In genomic region chr11:47477323-47477722, GRCh38 we compare ENCODE assay signal across 13 cellular contexts. TPM values are rescaled to one million over a fixed set of nuclear protein-coding genes. Genes with fewer than 3 reads are reported as not detected.
DNase-seq lines count a peak whose midpoint lies in the region; ATAC-seq and TF ChIP-seq lines count a peak whose summit lies in the region.
"Had no signal": no experiment of that assay in that cellular context is flagged by ENCODE, and none has a peak within 500 bp of the region (broad histone marks: within the 10 kb centered on the region; RNA-seq: fewer than 3 reads in every experiment).

No MANE protein-coding gene starts in this region.

- DNase-seq in AG08396 (ENCODE audit: low spot score) (peak; percentile 27), HPDE6-E6E7 (ENCODE audit: extremely low spot score) (peak; percentile 53), iris pigment epithelial cell (ENCODE audit: low read depth) (peak; percentile 70), mesothelial cell of epicardium (ENCODE audit: low spot score in 2 of 2, unreplicated experiment in 2 of 2) (no peak), NCI-H2171 treated with DMSO at 0.1 percent for 48 hours (lab: John Stamatoyannopoulos, UW) (no peak)
- DNase-seq in activated T-helper 2 cell treated with anti-CD3 and anti-CD28 coated beads, Interferon-gamma antibody, Interleukin-2, Interleukin-4, amounts not matched to agents 10 μg/mL and 5 μg/mL and 100 μg/mL, durations not matched to agents 14 hours and 24 hours and 36 hours (ENCODE audit: low spot score) = no peak
- DNase-seq: CD4-positive, alpha-beta memory T cell; NCI-H82; retina had no signal

- TF ChIP-seq CTCF in mesothelial cell of epicardium (IDR thresholded peaks at IDR 0.05; ENCODE audit: unreplicated experiment) = no peak

- H3K27ac Mint-ChIP-seq in activated T-helper 2 cell treated with anti-CD3 and anti-CD28 coated beads, Interferon-gamma antibody, Interleukin-2, Interleukin-4, amounts not matched to agents 10 μg/mL and 5 μg/mL and 100 μg/mL, durations not matched to agents 14 hours and 24 hours and 36 hours = peak overlapping the region; percentile 80
- H3K27ac Mint-ChIP-seq in mesothelial cell of epicardium = no peak overlapping the region

- no peaks in the 10 kb centered on the region for H3K27me3 Mint-ChIP-seq in activated T-helper 2 cell treated with anti-CD3 and anti-CD28 coated beads, Interferon-gamma antibody, Interleukin-2, Interleukin-4, amounts not matched to agents 10 μg/mL and 5 μg/mL and 100 μg/mL, durations not matched to agents 14 hours and 24 hours and 36 hours (ENCODE audit: low read depth)
- H3K27me3 Mint-ChIP-seq in mesothelial cell of epicardium (ENCODE audit: low read depth) = no peaks in the 10 kb centered on the region
- H3K27me3 Mint-ChIP-seq: CD4-positive, alpha-beta memory T cell had no signal

- peaks cover 80% of the 10 kb centered on the region for H3K36me3 Mint-ChIP-seq in activated T-helper 2 cell treated with anti-CD3 and anti-CD28 coated beads, Interferon-gamma antibody, Interleukin-2, Interleukin-4, amounts not matched to agents 10 μg/mL and 5 μg/mL and 100 μg/mL, durations not matched to agents 14 hours and 24 hours and 36 hours (ENCODE audit: low read depth)
- H3K36me3 Mint-ChIP-seq in mesothelial cell of epicardium = peaks cover 37% of the 10 kb centered on the region

- H3K4me3 Mint-ChIP-seq in activated T-helper 2 cell treated with anti-CD3 and anti-CD28 coated beads, Interferon-gamma antibody, Interleukin-2, Interleukin-4, amounts not matched to agents 10 μg/mL and 5 μg/mL and 100 μg/mL, durations not matched to agents 14 hours and 24 hours and 36 hours (ENCODE audit: low read depth) = no peak overlapping the region
- H3K4me3 Mint-ChIP-seq in mesothelial cell of epicardium = no peak overlapping the region
- H3K4me3 Mint-ChIP-seq: CD4-positive, alpha-beta memory T cell had no signal

- no peaks in the 10 kb centered on the region for H3K9me3 Mint-ChIP-seq in activated T-helper 2 cell treated with anti-CD3 and anti-CD28 coated beads, Interferon-gamma antibody, Interleukin-2, Interleukin-4, amounts not matched to agents 10 μg/mL and 5 μg/mL and 100 μg/mL, durations not matched to agents 14 hours and 24 hours and 36 hours
- H3K9me3 Mint-ChIP-seq in mesothelial cell of epicardium = no peaks in the 10 kb centered on the region
- H3K9me3 Mint-ChIP-seq: CD4-positive, alpha-beta memory T cell had no signal

- intact Hi-C loops in activated T-helper 2 cell treated with anti-CD3 and anti-CD28 coated beads, Interferon-gamma antibody, Interleukin-2, Interleukin-4, amounts not matched to agents 10 μg/mL and 5 μg/mL and 100 μg/mL, durations not matched to agents 14 hours and 24 hours and 36 hours (cut with micrococcal nuclease) = loop anchor here (2.0 kb wide), 1 partner anchor 37 kb away; no protein-coding TSS in a partner anchor

- ATAC-seq in GM21576 (IDR thresholded peaks at IDR 0.05; ENCODE audit: unreplicated experiment) = no peak
- no peak for ATAC-seq in GM18519 (IDR thresholded peaks at IDR 0.05; ENCODE audit: low FRiP score, unreplicated experiment)
- ATAC-seq: GM12878, left lobe of liver had no signal

- H3K4me1 Mint-ChIP-seq in activated T-helper 2 cell treated with anti-CD3 and anti-CD28 coated beads, Interferon-gamma antibody, Interleukin-2, Interleukin-4, amounts not matched to agents 10 μg/mL and 5 μg/mL and 100 μg/mL, durations not matched to agents 14 hours and 24 hours and 36 hours (ENCODE audit: low read depth) = peaks cover 13% of the 10 kb centered on the region
- no peaks in the 10 kb centered on the region for H3K4me1 Mint-ChIP-seq in mesothelial cell of epicardium

RNA-seq across cellular contexts. Expression of gene RAPSN, which starts 28.4 kb away (rescaled TPM):
- 0.18 and 1.3 TPM in 2 replicates for total RNA-seq in activated T-helper 2 cell treated with anti-CD3 and anti-CD28 coated beads, Interferon-gamma antibody, Interleukin-2, Interleukin-4, amounts not matched to agents 10 μg/mL and 5 μg/mL and 100 μg/mL, durations not matched to agents 14 hours and 24 hours and 36 hours
- 0.27 to 0.31 TPM (median 0.31 TPM) in 3 replicates for total RNA-seq in mesothelial cell of epicardium

RNA-seq across cellular contexts. Expression of gene PSMC3, which starts 51.1 kb away (rescaled TPM):
- total RNA-seq in activated T-helper 2 cell treated with anti-CD3 and anti-CD28 coated beads, Interferon-gamma antibody, Interleukin-2, Interleukin-4, amounts not matched to agents 10 μg/mL and 5 μg/mL and 100 μg/mL, durations not matched to agents 14 hours and 24 hours and 36 hours = 214 and 219 TPM in 2 replicates
- total RNA-seq in mesothelial cell of epicardium = 88.9 to 97.2 TPM (median 91.7 TPM) in 3 replicates

Comparison
In these comparisons a context has a peak if more than half of its experiments do, and no peak if none do; other contexts are left out.
1. DNase-seq: peak in AG08396 (single experiment), HPDE6-E6E7 (single experiment) and iris pigment epithelial cell (single experiment); none in activated T-helper 2 cell treated with anti-CD3 and anti-CD28 coated beads, Interferon-gamma antibody, Interleukin-2, Interleukin-4, amounts not matched to agents 10 μg/mL and 5 μg/mL and 100 μg/mL, durations not matched to agents 14 hours and 24 hours and 36 hours (single experiment), mesothelial cell of epicardium (0 of 2) and NCI-H2171 treated with DMSO at 0.1 percent for 48 hours (single experiment).